In the genomic region with DNA sequence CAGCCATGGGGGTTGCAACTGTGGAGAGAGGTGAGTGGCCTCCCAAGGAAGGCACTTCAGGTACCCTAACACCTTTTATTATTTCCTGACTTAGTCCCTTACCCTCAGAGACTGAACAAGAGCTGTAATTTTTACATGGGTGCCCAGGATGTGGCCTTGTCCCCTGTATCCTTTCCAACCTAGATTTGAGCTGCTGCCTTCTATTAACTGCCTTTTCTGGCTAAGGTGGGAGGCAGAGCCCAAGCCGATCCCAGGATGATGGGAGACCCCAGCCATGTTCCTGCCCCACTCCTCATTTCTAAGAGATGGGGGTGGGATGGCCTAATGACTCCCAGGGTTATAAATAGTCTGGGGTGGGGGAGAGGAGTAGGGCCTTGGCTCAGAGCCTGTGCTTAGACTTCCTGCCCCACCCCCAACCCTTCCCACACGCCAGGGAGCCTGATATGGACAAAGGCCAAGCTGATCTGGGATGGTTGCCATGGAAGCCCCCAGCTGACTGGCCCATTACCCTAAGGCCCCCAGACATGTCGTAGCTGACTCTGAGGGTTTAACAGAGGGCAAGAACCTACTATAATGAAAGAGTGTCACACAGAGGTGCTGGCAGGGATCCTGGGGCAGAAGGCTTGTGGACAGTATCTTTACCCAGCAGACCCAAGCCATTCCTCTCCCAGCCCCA, we compare ENCODE assay signal across 1 cellular context.
TF ChIP-seq lines count a peak whose summit lies in the region.

No MANE protein-coding gene starts in this region.

TF ChIP-seq in WTC11, 78 proteins besides CTCF, POLR2A, EP300 and RAD21 (continued from another document):
- no peak for TF ChIP-seq USF1 (CRISPR knock-in tag; IDR thresholded peaks at IDR 0.05)
- TF ChIP-seq, protein P1, sequence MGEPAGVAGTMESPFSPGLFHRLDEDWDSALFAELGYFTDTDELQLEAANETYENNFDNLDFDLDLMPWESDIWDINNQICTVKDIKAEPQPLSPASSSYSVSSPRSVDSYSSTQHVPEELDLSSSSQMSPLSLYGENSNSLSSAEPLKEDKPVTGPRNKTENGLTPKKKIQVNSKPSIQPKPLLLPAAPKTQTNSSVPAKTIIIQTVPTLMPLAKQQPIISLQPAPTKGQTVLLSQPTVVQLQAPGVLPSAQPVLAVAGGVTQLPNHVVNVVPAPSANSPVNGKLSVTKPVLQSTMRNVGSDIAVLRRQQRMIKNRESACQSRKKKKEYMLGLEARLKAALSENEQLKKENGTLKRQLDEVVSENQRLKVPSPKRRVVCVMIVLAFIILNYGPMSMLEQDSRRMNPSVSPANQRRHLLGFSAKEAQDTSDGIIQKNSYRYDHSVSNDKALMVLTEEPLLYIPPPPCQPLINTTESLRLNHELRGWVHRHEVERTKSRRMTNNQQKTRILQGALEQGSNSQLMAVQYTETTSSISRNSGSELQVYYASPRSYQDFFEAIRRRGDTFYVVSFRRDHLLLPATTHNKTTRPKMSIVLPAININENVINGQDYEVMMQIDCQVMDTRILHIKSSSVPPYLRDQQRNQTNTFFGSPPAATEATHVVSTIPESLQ (CRISPR knock-in tag; IDR thresholded peaks at IDR 0.05): no peak
